Comparison of ENCODE assay signal across 1 cellular context in the genomic region with DNA sequence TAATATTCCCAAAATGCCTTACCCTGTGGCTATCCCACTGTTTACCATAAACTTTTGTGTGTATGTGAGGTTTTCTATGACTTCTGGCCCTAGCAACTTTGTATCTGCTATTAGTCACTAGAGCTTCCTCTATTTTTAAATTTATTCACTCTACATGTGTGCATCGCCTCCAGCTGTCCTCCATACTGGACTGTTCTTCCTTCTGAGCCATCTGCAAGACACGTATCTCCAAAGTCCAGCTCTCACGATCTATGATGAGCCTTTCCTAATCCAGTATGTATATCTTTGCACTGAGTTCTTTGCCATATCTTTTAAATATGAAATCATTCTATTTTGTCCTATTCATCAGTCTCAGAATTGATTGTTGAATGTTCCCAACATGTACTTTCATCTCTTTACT.
TF ChIP-seq lines count a peak whose summit lies in the region.

No MANE protein-coding gene starts in this region.

TF ChIP-seq in HepG2, 621 proteins besides CTCF, POLR2A, EP300 and RAD21:
- TF ChIP-seq, protein P1, sequence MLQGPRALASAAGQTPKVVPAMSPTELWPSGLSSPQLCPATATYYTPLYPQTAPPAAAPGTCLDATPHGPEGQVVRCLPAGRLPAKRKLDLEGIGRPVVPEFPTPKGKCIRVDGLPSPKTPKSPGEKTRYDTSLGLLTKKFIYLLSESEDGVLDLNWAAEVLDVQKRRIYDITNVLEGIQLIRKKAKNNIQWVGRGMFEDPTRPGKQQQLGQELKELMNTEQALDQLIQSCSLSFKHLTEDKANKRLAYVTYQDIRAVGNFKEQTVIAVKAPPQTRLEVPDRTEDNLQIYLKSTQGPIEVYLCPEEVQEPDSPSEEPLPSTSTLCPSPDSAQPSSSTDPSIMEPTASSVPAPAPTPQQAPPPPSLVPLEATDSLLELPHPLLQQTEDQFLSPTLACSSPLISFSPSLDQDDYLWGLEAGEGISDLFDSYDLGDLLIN (CRISPR knock-in tag; IDR thresholded peaks at IDR 0.05; ENCODE audit: borderline replicate concordance), result no peak
- no peak for TF ChIP-seq RNF2 (conservative IDR thresholded peaks at IDR 0.05; ENCODE audit: low read depth)
- TF ChIP-seq, protein P2, sequence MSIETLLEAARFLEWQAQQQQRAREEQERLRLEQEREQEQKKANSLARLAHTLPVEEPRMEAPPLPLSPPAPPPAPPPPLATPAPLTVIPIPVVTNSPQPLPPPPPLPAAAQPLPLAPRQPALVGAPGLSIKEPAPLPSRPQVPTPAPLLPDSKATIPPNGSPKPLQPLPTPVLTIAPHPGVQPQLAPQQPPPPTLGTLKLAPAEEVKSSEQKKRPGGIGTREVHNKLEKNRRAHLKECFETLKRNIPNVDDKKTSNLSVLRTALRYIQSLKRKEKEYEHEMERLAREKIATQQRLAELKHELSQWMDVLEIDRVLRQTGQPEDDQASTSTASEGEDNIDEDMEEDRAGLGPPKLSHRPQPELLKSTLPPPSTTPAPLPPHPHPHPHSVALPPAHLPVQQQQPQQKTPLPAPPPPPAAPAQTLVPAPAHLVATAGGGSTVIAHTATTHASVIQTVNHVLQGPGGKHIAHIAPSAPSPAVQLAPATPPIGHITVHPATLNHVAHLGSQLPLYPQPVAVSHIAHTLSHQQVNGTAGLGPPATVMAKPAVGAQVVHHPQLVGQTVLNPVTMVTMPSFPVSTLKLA (IDR thresholded peaks at IDR 0.05), result no peak
- no peak for TF ChIP-seq NAIF1 (CRISPR knock-in tag; IDR thresholded peaks at IDR 0.05; ENCODE audit: borderline replicate concordance)
- TF ChIP-seq, protein P3, sequence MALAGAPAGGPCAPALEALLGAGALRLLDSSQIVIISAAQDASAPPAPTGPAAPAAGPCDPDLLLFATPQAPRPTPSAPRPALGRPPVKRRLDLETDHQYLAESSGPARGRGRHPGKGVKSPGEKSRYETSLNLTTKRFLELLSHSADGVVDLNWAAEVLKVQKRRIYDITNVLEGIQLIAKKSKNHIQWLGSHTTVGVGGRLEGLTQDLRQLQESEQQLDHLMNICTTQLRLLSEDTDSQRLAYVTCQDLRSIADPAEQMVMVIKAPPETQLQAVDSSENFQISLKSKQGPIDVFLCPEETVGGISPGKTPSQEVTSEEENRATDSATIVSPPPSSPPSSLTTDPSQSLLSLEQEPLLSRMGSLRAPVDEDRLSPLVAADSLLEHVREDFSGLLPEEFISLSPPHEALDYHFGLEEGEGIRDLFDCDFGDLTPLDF (CRISPR knock-in tag; IDR thresholded peaks at IDR 0.05), result no peak
- TF ChIP-seq PAX8 (CRISPR knock-in tag; IDR thresholded peaks at IDR 0.05; ENCODE audit: borderline replicate concordance), result no peak
- no peak for TF ChIP-seq MYNN (CRISPR knock-in tag; IDR thresholded peaks at IDR 0.05; ENCODE audit: low read depth)
- TF ChIP-seq ZNF205 (CRISPR knock-in tag; IDR thresholded peaks at IDR 0.05), result no peak
- TF ChIP-seq CREM (IDR thresholded peaks at IDR 0.05), result no peak
- TF ChIP-seq CREM (CRISPR knock-in tag; IDR thresholded peaks at IDR 0.05), result no peak
- TF ChIP-seq, protein P4, sequence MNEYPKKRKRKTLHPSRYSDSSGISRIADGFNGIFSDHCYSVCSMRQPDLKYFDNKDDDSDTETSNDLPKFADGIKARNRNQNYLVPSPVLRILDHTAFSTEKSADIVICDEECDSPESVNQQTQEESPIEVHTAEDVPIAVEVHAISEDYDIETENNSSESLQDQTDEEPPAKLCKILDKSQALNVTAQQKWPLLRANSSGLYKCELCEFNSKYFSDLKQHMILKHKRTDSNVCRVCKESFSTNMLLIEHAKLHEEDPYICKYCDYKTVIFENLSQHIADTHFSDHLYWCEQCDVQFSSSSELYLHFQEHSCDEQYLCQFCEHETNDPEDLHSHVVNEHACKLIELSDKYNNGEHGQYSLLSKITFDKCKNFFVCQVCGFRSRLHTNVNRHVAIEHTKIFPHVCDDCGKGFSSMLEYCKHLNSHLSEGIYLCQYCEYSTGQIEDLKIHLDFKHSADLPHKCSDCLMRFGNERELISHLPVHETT (CRISPR knock-in tag; conservative IDR thresholded peaks at IDR 0.05), result no peak
- TF ChIP-seq, protein P5, sequence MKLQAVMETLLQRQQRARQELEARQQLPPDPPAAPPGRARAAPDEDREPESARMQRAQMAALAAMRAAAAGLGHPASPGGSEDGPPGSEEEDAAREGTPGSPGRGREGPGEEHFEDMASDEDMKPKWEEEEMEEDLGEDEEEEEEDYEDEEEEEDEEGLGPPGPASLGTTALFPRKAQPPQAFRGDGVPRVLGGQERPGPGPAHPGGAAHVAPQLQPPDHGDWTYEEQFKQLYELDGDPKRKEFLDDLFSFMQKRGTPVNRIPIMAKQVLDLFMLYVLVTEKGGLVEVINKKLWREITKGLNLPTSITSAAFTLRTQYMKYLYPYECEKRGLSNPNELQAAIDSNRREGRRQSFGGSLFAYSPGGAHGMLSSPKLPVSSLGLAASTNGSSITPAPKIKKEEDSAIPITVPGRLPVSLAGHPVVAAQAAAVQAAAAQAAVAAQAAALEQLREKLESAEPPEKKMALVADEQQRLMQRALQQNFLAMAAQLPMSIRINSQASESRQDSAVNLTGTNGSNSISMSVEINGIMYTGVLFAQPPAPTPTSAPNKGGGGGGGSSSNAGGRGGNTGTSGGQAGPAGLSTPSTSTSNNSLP (IDR thresholded peaks at IDR 0.05; ENCODE audit: low read depth, low read length), result no peak
- no peak for TF ChIP-seq EED (CRISPR knock-in tag; IDR thresholded peaks at IDR 0.05)
- TF ChIP-seq HNF4A (CRISPR knock-in tag; IDR thresholded peaks at IDR 0.05), result no peak
- TF ChIP-seq, protein P6, sequence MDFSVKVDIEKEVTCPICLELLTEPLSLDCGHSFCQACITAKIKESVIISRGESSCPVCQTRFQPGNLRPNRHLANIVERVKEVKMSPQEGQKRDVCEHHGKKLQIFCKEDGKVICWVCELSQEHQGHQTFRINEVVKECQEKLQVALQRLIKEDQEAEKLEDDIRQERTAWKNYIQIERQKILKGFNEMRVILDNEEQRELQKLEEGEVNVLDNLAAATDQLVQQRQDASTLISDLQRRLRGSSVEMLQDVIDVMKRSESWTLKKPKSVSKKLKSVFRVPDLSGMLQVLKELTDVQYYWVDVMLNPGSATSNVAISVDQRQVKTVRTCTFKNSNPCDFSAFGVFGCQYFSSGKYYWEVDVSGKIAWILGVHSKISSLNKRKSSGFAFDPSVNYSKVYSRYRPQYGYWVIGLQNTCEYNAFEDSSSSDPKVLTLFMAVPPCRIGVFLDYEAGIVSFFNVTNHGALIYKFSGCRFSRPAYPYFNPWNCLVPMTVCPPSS (IDR thresholded peaks at IDR 0.05), result no peak
- TF ChIP-seq ZFP62 (CRISPR knock-in tag; IDR thresholded peaks at IDR 0.05), result no peak
- no peak for TF ChIP-seq YEATS2 (CRISPR knock-in tag; IDR thresholded peaks at IDR 0.05; ENCODE audit: borderline replicate concordance)
- TF ChIP-seq, protein P7, sequence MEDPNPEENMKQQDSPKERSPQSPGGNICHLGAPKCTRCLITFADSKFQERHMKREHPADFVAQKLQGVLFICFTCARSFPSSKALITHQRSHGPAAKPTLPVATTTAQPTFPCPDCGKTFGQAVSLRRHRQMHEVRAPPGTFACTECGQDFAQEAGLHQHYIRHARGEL (CRISPR knock-in tag; IDR thresholded peaks at IDR 0.05), result no peak
